1 cellular context compared by ENCODE assay signal in genomic region chr1:99003911-99004269, GRCh38.
TF ChIP-seq lines count a peak whose summit lies in the region.

No MANE protein-coding gene starts in this region.

TF ChIP-seq in HepG2, 621 proteins besides CTCF, POLR2A, EP300 and RAD21 (continued from another document):
- no peak for TF ChIP-seq PRDM15 (CRISPR knock-in tag; IDR thresholded peaks at IDR 0.05)
